In genomic region chr5:137761560-137761959, GRCh38 we compare ENCODE assay signal across 18 cellular contexts.
"Had no signal": no experiment of that assay in that cellular context is flagged by ENCODE, and none has a peak within 500 bp of the region (broad histone marks: within the 10 kb centered on the region; RNA-seq: fewer than 3 reads in every experiment).

No MANE protein-coding gene starts in this region.

- H3K4me3 ChIP-seq: tibial artery had no signal

- H3K27ac ChIP-seq: tibial artery had no signal

- ATAC-seq: activated CD4-positive, CD25-positive, alpha-beta regulatory T cell treated with anti-CD3 and anti-CD28 coated beads, Interleukin-2, amount 50 U/mL, for 24 hours; left lobe of liver had no signal

- H3K4me1 Mint-ChIP-seq: activated CD4-positive, alpha-beta T cell treated with anti-CD3 and anti-CD28 coated beads, Interleukin-2, amount 10 ng/mL, durations not matched to agents 7 days and 5 days; nephron progenitor cell had no signal

- FAIRE-seq: keratinocyte, urothelium cell line had no signal

- H3K9me3 Mint-ChIP-seq: activated CD4-positive, alpha-beta T cell treated with anti-CD3 and anti-CD28 coated beads, Interleukin-2, amount 10 ng/mL, durations not matched to agents 7 days and 5 days had no signal

- H3K27me3 Mint-ChIP-seq: activated naive CD8-positive, alpha-beta T cell had no signal

- H3K4me3 Mint-ChIP-seq: activated CD4-positive, alpha-beta T cell treated with anti-CD3 and anti-CD28 coated beads, Interleukin-2, amount 10 ng/mL, durations not matched to agents 7 days and 5 days; activated naive CD8-positive, alpha-beta T cell; nephron progenitor cell had no signal

- DNase-seq: activated CD4-positive, alpha-beta T cell treated with anti-CD3 and anti-CD28 coated beads, Interleukin-2, amount 10 ng/mL, durations not matched to agents 7 days and 5 days; activated gamma-delta T cell treated with Interleukin-2 at 50 U/mL for 16 hours; effector CD4-positive, alpha-beta T cell; foreskin melanocyte; glutamatergic neuron; hypothalamus; nephron progenitor cell; nucleus accumbens; posterior cingulate gyrus; stimulated activated CD8-positive, alpha-beta memory T cell treated with anti-CD3 and anti-CD28 coated beads, Interleukin-4, amount 100 ng/mL, for 48 hours; stimulated activated naive CD4-positive, alpha-beta T cell; T1000; tibial artery had no signal

- H3K4me1 ChIP-seq: tibial artery had no signal

- H3K36me3 ChIP-seq: tibial artery had no signal

- H3K27ac Mint-ChIP-seq: activated CD4-positive, alpha-beta T cell treated with anti-CD3 and anti-CD28 coated beads, Interleukin-2, amount 10 ng/mL, durations not matched to agents 7 days and 5 days; activated naive CD8-positive, alpha-beta T cell; nephron progenitor cell had no signal

- H3K9me3 ChIP-seq: tibial artery had no signal
